ENCODE assay signal across 8 cellular contexts in the genomic region with DNA sequence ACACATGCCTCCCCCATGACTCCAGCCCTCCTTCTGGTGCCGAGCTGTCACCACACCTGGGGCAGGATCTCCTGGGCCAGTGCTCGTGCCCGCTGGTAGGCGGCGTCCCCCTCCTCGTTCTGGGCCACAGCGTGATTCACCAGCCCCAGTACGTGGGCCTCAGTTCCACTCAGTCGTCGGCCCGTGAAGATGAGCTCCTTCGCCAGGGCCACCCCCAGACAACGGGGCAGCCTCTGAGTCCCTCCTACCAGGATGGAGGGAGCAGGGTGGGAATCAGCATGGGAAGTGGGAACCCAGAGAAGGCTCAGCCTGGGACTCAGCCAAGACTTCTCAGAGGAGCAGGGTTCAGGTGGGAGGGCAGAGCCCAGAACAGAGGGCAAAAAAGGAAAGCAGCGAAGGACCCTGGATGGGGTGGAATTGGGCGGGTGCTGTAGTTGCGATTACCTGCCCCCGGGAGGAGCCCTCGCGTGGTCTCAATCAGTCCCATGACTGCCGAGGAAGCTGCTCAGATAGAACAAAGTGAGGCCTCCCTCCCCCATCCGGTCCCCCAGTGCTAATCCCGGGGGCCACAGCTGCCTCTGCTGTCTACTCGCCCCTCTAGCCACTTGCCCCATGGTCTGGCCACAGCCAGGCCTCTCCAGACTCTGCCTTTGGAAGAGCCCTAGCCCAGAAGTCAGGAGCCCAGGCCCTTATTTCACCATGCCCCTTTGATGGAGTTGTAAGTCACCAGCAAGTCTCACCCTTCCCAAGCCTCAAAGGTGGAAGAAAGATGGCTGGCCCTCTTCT. TPM values are rescaled to one million over a fixed set of nuclear protein-coding genes. Genes with fewer than 3 reads are reported as not detected.
A peak's percentile ranks its signal among the peaks of the same experiment; 100 is the strongest.
DNase-seq lines count a peak whose midpoint lies in the region; ATAC-seq and TF ChIP-seq lines count a peak whose summit lies in the region.

No MANE protein-coding gene starts in this region.

- DNase-seq in activated CD4-positive, CD25-positive, alpha-beta regulatory T cell treated with anti-CD3 and anti-CD28 coated beads, Interleukin-2, amount 50 U/mL, for 72 hours, result peak; percentile 33
- DNase-seq in NB4 (ENCODE audit: low read depth) (peak; percentile 61), iPS-NIHi7 (ENCODE audit: extremely low spot score) (peak; percentile 95), posterior vena cava (ENCODE audit: low spot score) (no peak)
- no peak for DNase-seq in activated T-cell treated with anti-CD3 and anti-CD28 coated beads, Interleukin-2, amount 50 U/mL, for 4 hours

- no peak overlapping the region for H3K4me3 Mint-ChIP-seq in activated T-cell treated with anti-CD3 and anti-CD28 coated beads, Interleukin-2, amount 50 U/mL, for 4 hours

- TF ChIP-seq POLR2A in NB4 (IDR thresholded peaks at IDR 0.05; ENCODE audit: extremely low read depth, insufficient read length), result no peak

- intact Hi-C loops in posterior vena cava (cut with DNase I), result no loop called here

- peak; percentile 75 for TF ChIP-seq CTCF in NB4 (IDR thresholded peaks at IDR 0.05; ENCODE audit: low read depth, low read length)

- H3K4me3 ChIP-seq in NB4 (ENCODE audit: low read depth, low read length), result no peak overlapping the region

- no peak for ATAC-seq in activated CD4-positive, CD25-positive, alpha-beta regulatory T cell treated with anti-CD3 and anti-CD28 coated beads, Interleukin-2, amount 50 U/mL, for 24 hours
- ATAC-seq in activated T-cell treated with anti-CD3 and anti-CD28 coated beads, Interleukin-2, amount 50 U/mL, for 4 hours, result peak; percentile 59 to 78
- no peak for ATAC-seq in HG02840 (IDR thresholded peaks at IDR 0.05; ENCODE audit: low FRiP score, unreplicated experiment)
- no peak for ATAC-seq in GM19397 (IDR thresholded peaks at IDR 0.05; ENCODE audit: unreplicated experiment)

- no peaks in the 10 kb centered on the region for H3K4me1 Mint-ChIP-seq in activated T-cell treated with anti-CD3 and anti-CD28 coated beads, Interleukin-2, amount 50 U/mL, for 4 hours (ENCODE audit: low read depth)

- H3K9me3 Mint-ChIP-seq in activated T-cell treated with anti-CD3 and anti-CD28 coated beads, Interleukin-2, amount 50 U/mL, for 4 hours, result no peaks in the 10 kb centered on the region

- H3K27me3 Mint-ChIP-seq in activated T-cell treated with anti-CD3 and anti-CD28 coated beads, Interleukin-2, amount 50 U/mL, for 4 hours (ENCODE audit: low read depth), result no peaks in the 10 kb centered on the region

- H3K36me3 Mint-ChIP-seq in activated T-cell treated with anti-CD3 and anti-CD28 coated beads, Interleukin-2, amount 50 U/mL, for 4 hours (ENCODE audit: insufficient read depth), result peaks cover 10% of the 10 kb centered on the region

RNA-seq across cellular contexts. Expression of a gene that starts 16.8 kb away (rescaled TPM):
- 10 to 100 TPM; 25.4 to 27.2 (median 25.9) TPM for total RNA-seq in activated T-cell treated with anti-CD3 and anti-CD28 coated beads, Interleukin-2, amount 50 U/mL, for 4 hours
- 10 to 100 TPM; 55.4 to 75.1 TPM for total RNA-seq in posterior vena cava

RNA-seq across cellular contexts. Expression of a gene that starts 22.3 kb away (rescaled TPM):
- total RNA-seq in activated T-cell treated with anti-CD3 and anti-CD28 coated beads, Interleukin-2, amount 50 U/mL, for 4 hours, result 10 to 100 TPM; 47.6 to 67.8 (median 52.2) TPM
- 100 to 1,000 TPM; 101 to 137 TPM for total RNA-seq in posterior vena cava

Comparison
In these comparisons a context has a peak if more than half of its experiments do, and no peak if none do; other contexts are left out.
1. DNase-seq: peak in activated CD4-positive, CD25-positive, alpha-beta regulatory T cell treated with anti-CD3 and anti-CD28 coated beads, Interleukin-2, amount 50 U/mL, for 72 hours (single experiment), NB4 (single experiment) and iPS-NIHi7 (single experiment); none in activated T-cell treated with anti-CD3 and anti-CD28 coated beads, Interleukin-2, amount 50 U/mL, for 4 hours (single experiment) and posterior vena cava (single experiment).
2. ATAC-seq: peak in activated T-cell treated with anti-CD3 and anti-CD28 coated beads, Interleukin-2, amount 50 U/mL, for 4 hours (2 of 2); none in activated CD4-positive, CD25-positive, alpha-beta regulatory T cell treated with anti-CD3 and anti-CD28 coated beads, Interleukin-2, amount 50 U/mL, for 24 hours (0 of 2), HG02840 (single experiment) and GM19397 (single experiment).